ENCODE assay signal across 1 cellular context in the genomic region with DNA sequence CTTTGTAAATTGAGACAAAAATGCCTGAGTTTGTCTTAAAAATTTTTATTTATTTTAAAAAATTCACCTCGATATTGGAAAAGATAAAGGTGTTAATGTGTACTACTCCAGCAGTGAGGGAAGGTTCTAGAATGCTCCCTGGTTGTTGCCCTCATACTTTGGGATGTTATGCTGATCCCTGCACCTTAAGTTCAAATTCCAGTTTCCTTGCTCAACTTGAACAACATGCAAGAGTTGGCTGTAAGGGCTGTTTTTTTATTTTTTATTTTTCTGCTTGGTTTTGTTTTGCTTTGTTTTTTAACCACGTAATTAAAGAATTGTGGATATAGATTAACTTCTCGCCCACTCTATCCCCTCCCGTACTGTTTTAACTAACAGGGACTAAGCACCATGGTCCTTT.
TF ChIP-seq lines count a peak whose summit lies in the region.

No MANE protein-coding gene starts in this region.

TF ChIP-seq in SK-N-SH, 30 proteins besides CTCF, POLR2A, EP300 and RAD21 (continued from another document):
- TF ChIP-seq, protein P1, sequence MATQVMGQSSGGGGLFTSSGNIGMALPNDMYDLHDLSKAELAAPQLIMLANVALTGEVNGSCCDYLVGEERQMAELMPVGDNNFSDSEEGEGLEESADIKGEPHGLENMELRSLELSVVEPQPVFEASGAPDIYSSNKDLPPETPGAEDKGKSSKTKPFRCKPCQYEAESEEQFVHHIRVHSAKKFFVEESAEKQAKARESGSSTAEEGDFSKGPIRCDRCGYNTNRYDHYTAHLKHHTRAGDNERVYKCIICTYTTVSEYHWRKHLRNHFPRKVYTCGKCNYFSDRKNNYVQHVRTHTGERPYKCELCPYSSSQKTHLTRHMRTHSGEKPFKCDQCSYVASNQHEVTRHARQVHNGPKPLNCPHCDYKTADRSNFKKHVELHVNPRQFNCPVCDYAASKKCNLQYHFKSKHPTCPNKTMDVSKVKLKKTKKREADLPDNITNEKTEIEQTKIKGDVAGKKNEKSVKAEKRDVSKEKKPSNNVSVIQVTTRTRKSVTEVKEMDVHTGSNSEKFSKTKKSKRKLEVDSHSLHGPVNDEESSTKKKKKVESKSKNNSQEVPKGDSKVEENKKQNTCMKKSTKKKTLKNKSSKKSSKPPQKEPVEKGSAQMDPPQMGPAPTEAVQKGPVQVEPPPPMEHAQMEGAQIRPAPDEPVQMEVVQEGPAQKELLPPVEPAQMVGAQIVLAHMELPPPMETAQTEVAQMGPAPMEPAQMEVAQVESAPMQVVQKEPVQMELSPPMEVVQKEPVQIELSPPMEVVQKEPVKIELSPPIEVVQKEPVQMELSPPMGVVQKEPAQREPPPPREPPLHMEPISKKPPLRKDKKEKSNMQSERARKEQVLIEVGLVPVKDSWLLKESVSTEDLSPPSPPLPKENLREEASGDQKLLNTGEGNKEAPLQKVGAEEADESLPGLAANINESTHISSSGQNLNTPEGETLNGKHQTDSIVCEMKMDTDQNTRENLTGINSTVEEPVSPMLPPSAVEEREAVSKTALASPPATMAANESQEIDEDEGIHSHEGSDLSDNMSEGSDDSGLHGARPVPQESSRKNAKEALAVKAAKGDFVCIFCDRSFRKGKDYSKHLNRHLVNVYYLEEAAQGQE (IDR thresholded peaks at IDR 0.05; ENCODE audit: low read depth, low read length) = no peak
- no peak for TF ChIP-seq FOXJ3 (CRISPR knock-in tag; IDR thresholded peaks at IDR 0.05)
- no peak for TF ChIP-seq RFX5 (IDR thresholded peaks at IDR 0.05; ENCODE audit: low read length)
- TF ChIP-seq MXI1 (IDR thresholded peaks at IDR 0.05; ENCODE audit: low read depth, low read length) = no peak
- TF ChIP-seq MEF2A (IDR thresholded peaks at IDR 0.05; ENCODE audit: borderline replicate concordance, low read depth) = no peak
- no peak for TF ChIP-seq GATA2 (CRISPR knock-in tag; IDR thresholded peaks at IDR 0.05)
- no peak for TF ChIP-seq YY1 (IDR thresholded peaks at IDR 0.05; ENCODE audit: low read depth)
- TF ChIP-seq, protein P2, sequence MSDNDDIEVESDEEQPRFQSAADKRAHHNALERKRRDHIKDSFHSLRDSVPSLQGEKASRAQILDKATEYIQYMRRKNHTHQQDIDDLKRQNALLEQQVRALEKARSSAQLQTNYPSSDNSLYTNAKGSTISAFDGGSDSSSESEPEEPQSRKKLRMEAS (IDR thresholded peaks at IDR 0.05; ENCODE audit: low read depth) = no peak
- TF ChIP-seq NFIC (IDR thresholded peaks at IDR 0.05; ENCODE audit: borderline replicate concordance) = no peak
- no peak for TF ChIP-seq RCOR1 (IDR thresholded peaks at IDR 0.05; ENCODE audit: low read length)
- no peak for TF ChIP-seq NRF1 (IDR thresholded peaks at IDR 0.05; ENCODE audit: low read depth, low read length)
- no peak for TF ChIP-seq SMC3 (IDR thresholded peaks at IDR 0.05; ENCODE audit: low read depth, low read length)
- TF ChIP-seq TAF1 (IDR thresholded peaks at IDR 0.05; ENCODE audit: borderline replicate concordance, low read depth, low read length) = no peak
